In the genomic region with DNA sequence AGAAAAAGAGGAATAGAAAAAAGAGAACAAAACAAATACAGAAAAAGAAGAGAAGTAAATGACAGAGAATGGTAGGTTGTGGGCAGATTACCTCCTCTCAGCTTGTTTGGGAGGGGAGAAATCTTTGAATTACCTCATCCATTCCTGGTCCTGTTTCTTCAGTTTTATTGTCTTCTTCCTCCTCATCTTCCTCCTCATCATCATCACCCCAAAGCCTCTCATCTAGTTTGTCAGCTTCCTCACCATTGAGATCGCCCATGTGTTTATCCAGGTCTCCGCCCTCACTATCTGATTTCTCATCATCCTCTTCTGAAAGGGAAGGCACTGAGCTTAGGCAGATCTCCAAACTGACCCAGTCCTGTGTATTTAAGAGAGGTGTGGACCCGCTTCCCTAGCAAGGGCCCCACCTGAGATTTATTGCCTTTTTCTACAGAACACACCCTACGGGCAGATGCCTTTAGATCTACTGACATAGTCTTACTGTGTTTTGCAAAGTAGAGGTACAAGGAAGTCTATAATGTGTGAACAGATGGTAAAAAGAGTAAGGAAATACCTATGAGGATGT, we compare ENCODE assay signal across 1 cellular context.
TF ChIP-seq lines count a peak whose summit lies in the region.

No MANE protein-coding gene starts in this region.

TF ChIP-seq in GM12878, 131 proteins besides CTCF, POLR2A, EP300 and RAD21:
- TF ChIP-seq RAD51 (IDR thresholded peaks at IDR 0.05), result no peak
- TF ChIP-seq EZH2 (IDR thresholded peaks at IDR 0.05; ENCODE audit: borderline replicate concordance, control insufficient read depth, low read depth, low read length), result no peak
- TF ChIP-seq KLF5 (IDR thresholded peaks at IDR 0.05; ENCODE audit: partially characterized antibody), result no peak
- no peak for TF ChIP-seq EGR1 (IDR thresholded peaks at IDR 0.05; ENCODE audit: borderline replicate concordance in 1 of 2, low read depth in 2 of 2, low read length in 2 of 2)
- no peak for TF ChIP-seq TCF3 (IDR thresholded peaks at IDR 0.05; ENCODE audit: borderline replicate concordance, insufficient read depth, low read depth, low read length)
TF ChIP-seq in GM12878: peak in this region for 0.
